23 cellular contexts compared by ENCODE assay signal in the genomic region with DNA sequence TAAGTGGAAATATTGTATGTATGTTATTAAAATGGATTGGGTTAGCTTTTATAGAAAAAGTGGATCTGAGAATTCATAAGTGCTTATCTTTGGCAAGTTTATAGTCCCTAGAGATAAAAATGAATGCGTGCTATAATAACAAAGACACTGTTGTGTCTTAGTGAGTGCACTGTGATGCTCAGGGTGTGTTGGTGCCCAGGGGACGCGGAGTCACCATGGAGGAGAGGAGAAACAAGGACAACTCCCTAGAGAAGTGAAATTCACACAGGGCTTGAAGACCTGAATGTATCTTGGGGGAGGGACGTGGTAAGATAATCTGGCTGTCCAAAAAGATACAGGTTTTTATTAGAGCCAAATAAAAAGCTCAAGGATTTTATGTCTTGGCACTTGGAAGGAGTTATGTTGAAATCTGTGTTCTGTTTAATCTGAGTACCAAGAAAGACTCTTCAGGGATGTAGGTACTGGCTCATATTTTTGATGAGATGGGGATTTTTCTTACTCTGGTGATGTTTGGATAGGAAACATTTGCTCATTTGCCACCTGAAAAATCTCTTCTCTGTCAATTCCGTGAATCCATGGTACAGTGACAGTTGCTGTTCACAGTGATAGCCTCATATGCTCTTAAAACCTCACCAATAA. TPM values are rescaled to one million over a fixed set of nuclear protein-coding genes. Genes with fewer than 3 reads are reported as not detected.
A peak's percentile ranks its signal among the peaks of the same experiment; 100 is the strongest.
DNase-seq lines count a peak whose midpoint lies in the region; ATAC-seq and TF ChIP-seq lines count a peak whose summit lies in the region.
"Had no signal": no experiment of that assay in that cellular context is flagged by ENCODE, and none has a peak within 500 bp of the region (broad histone marks: within the 10 kb centered on the region; RNA-seq: fewer than 3 reads in every experiment).

No MANE protein-coding gene starts in this region.

- H3K27ac Mint-ChIP-seq in chondrocyte (ENCODE audit: unreplicated experiment) = peak overlapping the region; percentile 90
- H3K27ac Mint-ChIP-seq in nephron progenitor cell = peak overlapping the region; percentile 17
- H3K27ac Mint-ChIP-seq in Calu3 (ENCODE audit: unreplicated experiment) = no peak overlapping the region
- H3K27ac Mint-ChIP-seq: activated CD4-positive, alpha-beta T cell treated with anti-CD3 and anti-CD28 coated beads, Interleukin-2, amount 10 ng/mL, durations not matched to agents 7 days and 5 days; stimulated activated memory B cell treated with anti-CD40 and anti-IgM and Interleukin-4, amounts not matched to agents 10 μg/mL and 1 μg/mL and 100 μg/mL, for 72 hours; T-helper 1 cell treated with Interleukin-12 subunit alpha and Interleukin-12 subunit beta and Interleukin-4 antibody, amounts not matched to agents 30 μg/mL and 1 μg/mL, for 36 hours had no signal

- no peak overlapping the region for H3K4me3 ChIP-seq in BLaER1 treated with 17β-estradiol and CSF1 and Interleukin-3, amounts not matched to agents 10 nM and 100 nM
- peak overlapping the region; percentile 26 for H3K4me3 ChIP-seq in HUES6 (ENCODE audit: low read depth, low read length)
- H3K4me3 ChIP-seq: dorsolateral prefrontal cortex, thyroid gland had no signal

- intact Hi-C loops in Calu3 (cut with micrococcal nuclease; ENCODE audit: unreplicated experiment) = no loop called here

- ATAC-seq in foreskin keratinocyte = no peak
- ATAC-seq: PC-3; stimulated activated memory B cell treated with anti-CD40 and anti-IgM and Interleukin-4, amounts not matched to agents 10 μg/mL and 1 μg/mL and 100 μg/mL, for 72 hours had no signal

- H3K27me3 ChIP-seq in BLaER1 treated with 17β-estradiol and CSF1 and Interleukin-3, amounts not matched to agents 10 nM and 100 nM = no peaks in the 10 kb centered on the region
- H3K27me3 ChIP-seq in HUES6 (ENCODE audit: control insufficient read depth, insufficient read depth, low read length) = peaks cover 24% of the 10 kb centered on the region; the same call in 1 of the 2 replicates
- no peaks in the 10 kb centered on the region for H3K27me3 ChIP-seq in foreskin keratinocyte
- H3K27me3 ChIP-seq: dorsolateral prefrontal cortex, thyroid gland had no signal

- no TSS peak for BruUV-seq in Calu3 (replicated peaks; lab: Mats Ljungman, UMichigan)

- H3K4me3 Mint-ChIP-seq in chondrocyte (ENCODE audit: unreplicated experiment) = peak overlapping the region; percentile 25
- no peak overlapping the region for H3K4me3 Mint-ChIP-seq in nephron progenitor cell
- H3K4me3 Mint-ChIP-seq in Calu3 (ENCODE audit: low read depth, unreplicated experiment) = no peak overlapping the region
- H3K4me3 Mint-ChIP-seq: activated CD4-positive, alpha-beta T cell treated with anti-CD3 and anti-CD28 coated beads, Interleukin-2, amount 10 ng/mL, durations not matched to agents 7 days and 5 days; naive B cell; stimulated activated memory B cell treated with anti-CD40 and anti-IgM and Interleukin-4, amounts not matched to agents 10 μg/mL and 1 μg/mL and 100 μg/mL, for 72 hours; T-helper 1 cell treated with Interleukin-12 subunit alpha and Interleukin-12 subunit beta and Interleukin-4 antibody, amounts not matched to agents 30 μg/mL and 1 μg/mL, for 36 hours had no signal

- H4K20me1 ChIP-seq in BLaER1 treated with 17β-estradiol and CSF1 and Interleukin-3, amounts not matched to agents 10 nM and 100 nM = peaks cover 0 to 16% (median 0%) of the 10 kb centered on the region in 11 experiments; a peak in 5 of 22 replicates

- TF ChIP-seq CTCF in chondrocyte (IDR thresholded peaks at IDR 0.05) = no peak
- TF ChIP-seq CTCF in nephron progenitor cell (IDR thresholded peaks at IDR 0.05) = no peak
- no peak for TF ChIP-seq CTCF in foreskin keratinocyte (conservative IDR thresholded peaks at IDR 0.05)
- TF ChIP-seq CTCF in Calu3 (IDR thresholded peaks at IDR 0.05; ENCODE audit: unreplicated experiment) = no peak

- peaks cover 20 to 37% (median 26%) of the 10 kb centered on the region in 10 experiments for H3K4me1 ChIP-seq in BLaER1 treated with 17β-estradiol and CSF1 and Interleukin-3, amounts not matched to agents 10 nM and 100 nM
- H3K4me1 ChIP-seq in HUES6 (ENCODE audit: control insufficient read depth, insufficient read depth, low read length) (peaks cover 62% of the 10 kb centered on the region), foreskin keratinocyte (no peaks in the 10 kb centered on the region)
- H3K4me1 ChIP-seq: parathyroid adenoma, thyroid gland had no signal

- H3K27ac ChIP-seq in BLaER1 treated with 17β-estradiol and CSF1 and Interleukin-3, amounts not matched to agents 10 nM and 100 nM = no peak overlapping the region
- H3K27ac ChIP-seq in HUES6 (ENCODE audit: low read depth, low read length) (no peak overlapping the region; the same call in 1 of the 2 replicates), foreskin keratinocyte (no peak overlapping the region)
- H3K27ac ChIP-seq: parathyroid adenoma, thyroid gland had no signal

- no peak overlapping the region for H3K9ac ChIP-seq in BLaER1 treated with 17β-estradiol and CSF1 and Interleukin-3, amounts not matched to agents 10 nM and 100 nM
- no peak overlapping the region for H3K9ac ChIP-seq in HUES6 (ENCODE audit: low read length)
- H3K9ac ChIP-seq: parathyroid adenoma had no signal

- H3K27me3 Mint-ChIP-seq in chondrocyte (ENCODE audit: low read depth) (no peaks in the 10 kb centered on the region), nephron progenitor cell (ENCODE audit: low read depth, poor library complexity) (peaks cover 4% of the 10 kb centered on the region), Calu3 (ENCODE audit: unreplicated experiment) (no peaks in the 10 kb centered on the region)
- H3K27me3 Mint-ChIP-seq: activated CD4-positive, alpha-beta T cell treated with anti-CD3 and anti-CD28 coated beads, Interleukin-2, amount 10 ng/mL, durations not matched to agents 7 days and 5 days; naive B cell; stimulated activated memory B cell treated with anti-CD40 and anti-IgM and Interleukin-4, amounts not matched to agents 10 μg/mL and 1 μg/mL and 100 μg/mL, for 72 hours had no signal

- peaks cover 37% of the 10 kb centered on the region for H3K4me1 Mint-ChIP-seq in chondrocyte (ENCODE audit: low read depth)
- peaks cover 66% of the 10 kb centered on the region for H3K4me1 Mint-ChIP-seq in nephron progenitor cell
- no peaks in the 10 kb centered on the region for H3K4me1 Mint-ChIP-seq in Calu3 (ENCODE audit: low read depth, unreplicated experiment)

- CTCF ChIA-PET in Calu3 (lab: Charles Lee) = no interaction called here

- H3K36me3 Mint-ChIP-seq in chondrocyte (ENCODE audit: low read depth) (peaks cover 2% of the 10 kb centered on the region), nephron progenitor cell (ENCODE audit: low read depth) (peaks cover 10% of the 10 kb centered on the region), Calu3 (ENCODE audit: insufficient read depth, unreplicated experiment) (no peaks in the 10 kb centered on the region)
- H3K36me3 Mint-ChIP-seq: naive B cell had no signal

- peak overlapping the region in 6 of 11 experiments; percentile 4 to 44 (median 34); a peak in 7 of 22 replicates for H3K4me2 ChIP-seq in BLaER1 treated with 17β-estradiol and CSF1 and Interleukin-3, amounts not matched to agents 10 nM and 100 nM

- peaks cover 0 to 18% (median 12%) of the 10 kb centered on the region in 11 experiments; a peak in 14 of 22 replicates for H3K36me3 ChIP-seq in BLaER1 treated with 17β-estradiol and CSF1 and Interleukin-3, amounts not matched to agents 10 nM and 100 nM
- no peaks in the 10 kb centered on the region for H3K36me3 ChIP-seq in HUES6 (ENCODE audit: control insufficient read depth, insufficient read depth, low read length)
- H3K36me3 ChIP-seq: thyroid gland had no signal

- H3K9me3 ChIP-seq in BLaER1 treated with 17β-estradiol and CSF1 and Interleukin-3, amounts not matched to agents 10 nM and 100 nM (replicated peaks in 1 of 11) = peaks cover 12 to 22% (median 17%) of the 10 kb centered on the region in 11 experiments; a peak in 18 of 22 replicates
- H3K9me3 ChIP-seq in HUES6 (ENCODE audit: control insufficient read depth, insufficient read depth, low read depth, low read length) = no peaks in the 10 kb centered on the region
- H3K9me3 ChIP-seq: thyroid gland had no signal

- H3K9me3 Mint-ChIP-seq in chondrocyte (ENCODE audit: low read depth) (no peaks in the 10 kb centered on the region), nephron progenitor cell (no peaks in the 10 kb centered on the region), Calu3 (ENCODE audit: low read depth, unreplicated experiment) (no peaks in the 10 kb centered on the region)
- H3K9me3 Mint-ChIP-seq: activated CD4-positive, alpha-beta T cell treated with anti-CD3 and anti-CD28 coated beads, Interleukin-2, amount 10 ng/mL, durations not matched to agents 7 days and 5 days; naive B cell; stimulated activated memory B cell treated with anti-CD40 and anti-IgM and Interleukin-4, amounts not matched to agents 10 μg/mL and 1 μg/mL and 100 μg/mL, for 72 hours; T-helper 1 cell treated with Interleukin-12 subunit alpha and Interleukin-12 subunit beta and Interleukin-4 antibody, amounts not matched to agents 30 μg/mL and 1 μg/mL, for 36 hours had no signal

- DNase-seq in chondrocyte (ENCODE audit: low spot score) (no peak), nephron progenitor cell (no peak), MV-4-11 (lab: John Stamatoyannopoulos, UW) (no peak), foreskin keratinocyte (no peak), Calu3 (no peak)
- no peak for DNase-seq in activated CD8-positive, alpha-beta memory T cell treated with anti-CD3 and anti-CD28 coated beads, Interleukin-2, amount 50 U/mL, for 4 hours
- DNase-seq: activated CD4-positive, alpha-beta T cell treated with anti-CD3 and anti-CD28 coated beads, Interleukin-2, amount 10 ng/mL, durations not matched to agents 7 days and 5 days; activated CD8-positive, alpha-beta memory T cell treated with anti-CD3 and anti-CD28 coated beads, Interleukin-2, amount 50 U/mL, for 48 hours; caudate nucleus; dorsolateral prefrontal cortex; foreskin fibroblast; mesenchymal stem cell; naive B cell; NCI-H1092; NCI-H774; PC-3; SIG-M5; thyroid gland had no signal

RNA-seq across cellular contexts. Expression of gene SMYD2, which starts 9.6 kb away (rescaled TPM):
- total RNA-seq in chondrocyte (35.5 to 50.3 TPM (median 45.4 TPM) in 3 replicates), foreskin keratinocyte (56.1 and 65.7 TPM in 2 replicates), Calu3 (2022) (36.1 and 47.5 TPM in 2 replicates)
- polyA plus RNA-seq in foreskin keratinocyte = 43.5 and 45.6 TPM in 2 replicates
